Comparison of ENCODE assay signal across 21 cellular contexts in the genomic region with DNA sequence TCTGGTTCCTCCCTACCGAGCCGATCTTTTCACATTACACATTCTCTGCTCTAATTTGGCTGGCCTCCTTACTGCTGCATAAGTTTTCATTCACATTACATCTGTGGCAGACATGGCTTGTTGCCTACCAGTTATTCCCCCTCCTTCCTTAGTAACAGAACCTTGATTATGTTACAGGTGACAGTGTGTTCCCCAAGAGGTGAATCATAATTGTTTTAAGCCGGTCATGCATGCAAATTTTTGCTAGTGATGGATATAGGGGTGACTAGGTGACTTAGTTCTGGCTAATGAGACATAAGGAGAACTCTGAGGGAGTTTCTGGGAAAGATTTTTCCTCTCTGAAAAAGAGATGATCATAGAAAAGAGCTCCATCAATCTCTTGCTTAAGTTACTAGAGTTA.
"Had no signal": no experiment of that assay in that cellular context is flagged by ENCODE, and none has a peak within 500 bp of the region (broad histone marks: within the 10 kb centered on the region; RNA-seq: fewer than 3 reads in every experiment).

No MANE protein-coding gene starts in this region.

- H3K4me1 Mint-ChIP-seq: neural progenitor cell had no signal

- ATAC-seq: lower lobe of right lung; natural killer cell treated with Interleukin-12 subunit alpha and Interleukin-12 subunit beta and Interleukin-15 and Interleukin-18, amount 100 ng/mL, for 72 hours; right cardiac atrium had no signal

- H3K9me3 Mint-ChIP-seq: natural killer cell treated with Interleukin-12 subunit alpha and Interleukin-12 subunit beta and Interleukin-15 and Interleukin-18, amount 100 ng/mL, for 72 hours had no signal

- H3K4me3 Mint-ChIP-seq: natural killer cell treated with Interleukin-12 subunit alpha and Interleukin-12 subunit beta and Interleukin-15 and Interleukin-18, amount 100 ng/mL, for 72 hours; neural progenitor cell had no signal

- DNase-seq: effector memory CD4-positive, alpha-beta T cell; esophagus squamous epithelium; foreskin fibroblast; head of caudate nucleus; left ventricle myocardium inferior; lower lobe of right lung; mesenchymal stem cell; midbrain; ovary; right cardiac atrium; small intestine; stimulated activated CD4-positive, alpha-beta T cell treated with anti-CD3 and anti-CD28 coated beads, Interleukin-12 subunit alpha, Interleukin-12 subunit beta, amount 100 ng/mL, for 4 hours; stimulated activated naive CD4-positive, alpha-beta T cell; stomach; substantia nigra; transverse colon had no signal

- H3K36me3 Mint-ChIP-seq: natural killer cell treated with Interleukin-12 subunit alpha and Interleukin-12 subunit beta and Interleukin-15 and Interleukin-18, amount 100 ng/mL, for 72 hours; neural progenitor cell had no signal

- FAIRE-seq: endometrium, small intestine had no signal

- H3K27ac ChIP-seq: esophagus squamous epithelium, hepatocyte, left ventricle myocardium inferior, lower lobe of right lung, neural progenitor cell, ovary, stomach, thoracic aorta, transverse colon had no signal

- H3K27me3 ChIP-seq: esophagus squamous epithelium, hepatocyte, neural progenitor cell, ovary, stomach, transverse colon had no signal

- H3K4me1 ChIP-seq: esophagus squamous epithelium, left ventricle myocardium inferior, lower lobe of right lung, neural progenitor cell, stomach, transverse colon had no signal

- H3K27ac Mint-ChIP-seq: natural killer cell treated with Interleukin-12 subunit alpha and Interleukin-12 subunit beta and Interleukin-15 and Interleukin-18, amount 100 ng/mL, for 72 hours; neural progenitor cell had no signal

- H3K27me3 Mint-ChIP-seq: natural killer cell treated with Interleukin-12 subunit alpha and Interleukin-12 subunit beta and Interleukin-15 and Interleukin-18, amount 100 ng/mL, for 72 hours had no signal
